ENCODE assay signal across 8 cellular contexts in genomic region chr7:50069613-50070012, GRCh38. TPM values are rescaled to one million over a fixed set of nuclear protein-coding genes. Genes with fewer than 3 reads are reported as not detected.
DNase-seq lines count a peak whose midpoint lies in the region; ATAC-seq and TF ChIP-seq lines count a peak whose summit lies in the region.

No MANE protein-coding gene starts in this region.

- H3K9ac ChIP-seq in SU-DHL-6 (ENCODE audit: low read length) (no peak overlapping the region), parathyroid adenoma (no peak overlapping the region)

- H3K27me3 ChIP-seq in SU-DHL-6 (ENCODE audit: low read length) (no peaks in the 10 kb centered on the region), esophagus (ENCODE audit: control insufficient read depth in 1 of 2, insufficient read depth in 2 of 2, low read length in 2 of 2) (no peaks in the 10 kb centered on the region), parathyroid adenoma (ENCODE audit: control insufficient read depth, insufficient read depth, low read length) (no peaks in the 10 kb centered on the region)

- H3K4me1 ChIP-seq in esophagus (ENCODE audit: control insufficient read depth in 2 of 2, insufficient read depth in 2 of 2, low read length in 1 of 2) (no peaks in the 10 kb centered on the region), parathyroid adenoma (peaks cover 5% of the 10 kb centered on the region)

- H2AFZ ChIP-seq in SU-DHL-6 (ENCODE audit: low read depth, low read length, severe bottlenecking) (no peak overlapping the region), parathyroid adenoma (peak overlapping the region; percentile 83)

- no peak overlapping the region for H3K4me3 ChIP-seq in SU-DHL-6 (ENCODE audit: insufficient read depth, low read length, poor library complexity, severe bottlenecking)
- peak overlapping the region; percentile 42 to 56 for H3K4me3 ChIP-seq in esophagus (ENCODE audit: low read depth in 1 of 2, low read length in 2 of 2)
- H3K4me3 ChIP-seq in parathyroid adenoma (ENCODE audit: low read depth, low read length), result peak overlapping the region; percentile 59

- H4K20me1 ChIP-seq in SU-DHL-6 (ENCODE audit: low read depth, low read length), result no peaks in the 10 kb centered on the region

- no peaks in the 10 kb centered on the region for H3F3A ChIP-seq in SU-DHL-6 (ENCODE audit: insufficient read depth)

- H3K9me3 ChIP-seq in SU-DHL-6 (ENCODE audit: insufficient read depth, low read length) (peaks cover 4% of the 10 kb centered on the region; the same call in 1 of the 2 replicates), esophagus (ENCODE audit: control insufficient read depth in 2 of 2, insufficient read depth in 1 of 2, low read depth in 1 of 2, low read length in 1 of 2) (no peaks in the 10 kb centered on the region), parathyroid adenoma (ENCODE audit: control insufficient read depth, low read length) (no peaks in the 10 kb centered on the region)

- 8 to 16% methylated on average over 8 of the region's 8 CpGs for WGBS in esophagus, 2 donors

- H3K27ac ChIP-seq in SU-DHL-6 (ENCODE audit: low read depth, low read length), result no peak overlapping the region
- peak overlapping the region; percentile 65 to 71 for H3K27ac ChIP-seq in esophagus (ENCODE audit: low read depth in 2 of 2, low read length in 1 of 2)
- peak overlapping the region; percentile 37 for H3K27ac ChIP-seq in parathyroid adenoma

- peak; percentile 71 for ATAC-seq in HG03095 (IDR thresholded peaks at IDR 0.05; ENCODE audit: unreplicated experiment)

- H3K36me3 ChIP-seq in SU-DHL-6 (ENCODE audit: low read length) (no peaks in the 10 kb centered on the region), esophagus (ENCODE audit: control insufficient read depth in 2 of 2, insufficient read depth in 2 of 2, low read length in 1 of 2) (no peaks in the 10 kb centered on the region), parathyroid adenoma (ENCODE audit: control insufficient read depth, insufficient read depth, low read length) (no peaks in the 10 kb centered on the region)

- no peak for TF ChIP-seq CTCF in SU-DHL-6 (IDR thresholded peaks at IDR 0.05; ENCODE audit: insufficient read depth, low read length, poor library complexity, severe bottlenecking)
- no peak for TF ChIP-seq CTCF in parathyroid adenoma (IDR thresholded peaks at IDR 0.05)

- DNase-seq in stimulated activated CD4-positive, alpha-beta T cell treated with anti-CD3 and anti-CD28 coated beads, Interleukin-2, amount 100 ng/mL, for 24 hours, result peak; percentile 19 to 30
- no peak for DNase-seq in stimulated activated CD4-positive, alpha-beta T cell treated with anti-CD3 and anti-CD28 coated beads, Interleukin-12 subunit alpha, Interleukin-12 subunit beta, amount 100 ng/mL, for 4 hours
- DNase-seq in RKO (ENCODE audit: low spot score) (no peak), A172 (ENCODE audit: low spot score) (no peak)

- peak overlapping the region; percentile 2 for H3K4me2 ChIP-seq in SU-DHL-6 (ENCODE audit: low read depth, low read length, poor library complexity, severe bottlenecking)
- peak overlapping the region; percentile 60 for H3K4me2 ChIP-seq in parathyroid adenoma (ENCODE audit: low read length)

- no peaks in the 10 kb centered on the region for H3K79me2 ChIP-seq in SU-DHL-6 (ENCODE audit: insufficient read depth, low read length)
- H3K79me2 ChIP-seq in parathyroid adenoma, result no peaks in the 10 kb centered on the region

- no peaks in the 10 kb centered on the region for H3K9me2 ChIP-seq in SU-DHL-6 (replicated peaks; ENCODE audit: insufficient read depth, low read length)

RNA-seq across cellular contexts. Expression of gene ZPBP, which starts 23.4 kb away (rescaled TPM):
- polyA plus RNA-seq in esophagus, result not detected
- total RNA-seq in A172 (2014; rRNA removed; shearing (Covaris generic)), result not detected in 2 replicates

Comparison
In these comparisons a context has a peak if more than half of its experiments do, and no peak if none do; other contexts are left out.
1. DNase-seq: peak in stimulated activated CD4-positive, alpha-beta T cell treated with anti-CD3 and anti-CD28 coated beads, Interleukin-2, amount 100 ng/mL, for 24 hours (2 of 2); none in stimulated activated CD4-positive, alpha-beta T cell treated with anti-CD3 and anti-CD28 coated beads, Interleukin-12 subunit alpha, Interleukin-12 subunit beta, amount 100 ng/mL, for 4 hours (single experiment), RKO (single experiment) and A172 (single experiment).